ENCODE assay signal across 1 cellular context in genomic region chr2:184039493-184039892, GRCh38.
TF ChIP-seq lines count a peak whose summit lies in the region.

No MANE protein-coding gene starts in this region.

TF ChIP-seq in SK-N-SH treated with all-trans-retinoic acid at 6 μM for 48 hours, 23 proteins besides CTCF, POLR2A, EP300 and RAD21 (continued from another document):
- TF ChIP-seq ZFP3 (CRISPR knock-in tag; IDR thresholded peaks at IDR 0.05): no peak
- peak; percentile 53; the same call in 1 of the 2 replicates for TF ChIP-seq ZC3H10 (CRISPR knock-in tag; IDR thresholded peaks at IDR 0.05)
- TF ChIP-seq RARB (CRISPR knock-in tag; IDR thresholded peaks at IDR 0.05): no peak
- TF ChIP-seq TCF4 (CRISPR knock-in tag; IDR thresholded peaks at IDR 0.05; ENCODE audit: borderline replicate concordance): peak; percentile 86
- TF ChIP-seq ESRRG (CRISPR knock-in tag; IDR thresholded peaks at IDR 0.05): peak; percentile 82; the same call in 1 of the 2 replicates
- no peak for TF ChIP-seq CSDC2 (CRISPR knock-in tag; IDR thresholded peaks at IDR 0.05)
- TF ChIP-seq ZNF565 (CRISPR knock-in tag; conservative IDR thresholded peaks at IDR 0.05; ENCODE audit: low read depth): no peak
- TF ChIP-seq PATZ1 (CRISPR knock-in tag; IDR thresholded peaks at IDR 0.05; ENCODE audit: borderline replicate concordance): peak; percentile 47; the same call in 1 of the 2 replicates
- TF ChIP-seq ZNF8 (CRISPR knock-in tag; IDR thresholded peaks at IDR 0.05): no peak
- TF ChIP-seq CSRNP3 (CRISPR knock-in tag; IDR thresholded peaks at IDR 0.05): peak; percentile 71
- TF ChIP-seq ZFP30 (CRISPR knock-in tag; IDR thresholded peaks at IDR 0.05): no peak
